In genomic region chr9:134880484-134881312, GRCh38 we compare ENCODE assay signal across 17 cellular contexts. TPM values are rescaled to one million over a fixed set of nuclear protein-coding genes. Genes with fewer than 3 reads are reported as not detected.
"Had no signal": no experiment of that assay in that cellular context is flagged by ENCODE, and none has a peak within 500 bp of the region (broad histone marks: within the 10 kb centered on the region; RNA-seq: fewer than 3 reads in every experiment).

FCN2 (plus strand) TSS chr9:134880810; CDS start chr9:134880822, 12 bp downstream.

- H3K4me1 Mint-ChIP-seq: activated CD4-positive, alpha-beta T cell treated with anti-CD3 and anti-CD28 coated beads for 36 hours; nephron had no signal

- H3K4me1 ChIP-seq: suprapubic skin had no signal

- H3K9me3 ChIP-seq: left ventricle myocardium inferior, suprapubic skin had no signal

- H3K36me3 Mint-ChIP-seq: type B pancreatic cell had no signal

- H3K9me3 Mint-ChIP-seq: nephron; T-helper 1 cell treated with Interleukin-12 subunit alpha and Interleukin-12 subunit beta and Interleukin-4 antibody, amounts not matched to agents 30 μg/mL and 1 μg/mL, for 36 hours; type B pancreatic cell had no signal

- FAIRE-seq: endometrium had no signal

- H3K4me2 ChIP-seq: smooth muscle cell had no signal

- DNase-seq: activated CD4-positive, alpha-beta T cell treated with anti-CD3 and anti-CD28 coated beads for 36 hours; activated naive CD4-positive, alpha-beta T cell treated with anti-CD3 and anti-CD28 coated beads, Interleukin-2, amount 50 U/mL, for 16 hours; activated T-cell treated with anti-CD3 and anti-CD28 coated beads, Interleukin-2, amount 50 U/mL, for 1 hour; dorsolateral prefrontal cortex; islet precursor cell; left ventricle myocardium inferior; right cardiac atrium; stimulated activated CD4-positive, alpha-beta T cell treated with anti-CD3 and anti-CD28 coated beads, Interleukin-4, amount 100 ng/mL, for 4 hours; stimulated activated CD8-positive, alpha-beta memory T cell treated with anti-CD3 and anti-CD28 coated beads, Interleukin-4, amount 100 ng/mL, for 48 hours; stimulated activated naive CD4-positive, alpha-beta T cell treated with Interleukin-2 at 50 U/mL for 16 hours had no signal

- H3K4me3 ChIP-seq: dorsolateral prefrontal cortex, left ventricle myocardium inferior, smooth muscle cell, suprapubic skin had no signal

- H3K4me3 Mint-ChIP-seq: activated CD4-positive, alpha-beta T cell treated with anti-CD3 and anti-CD28 coated beads for 36 hours; nephron; T-helper 1 cell treated with Interleukin-12 subunit alpha and Interleukin-12 subunit beta and Interleukin-4 antibody, amounts not matched to agents 30 μg/mL and 1 μg/mL, for 36 hours; type B pancreatic cell had no signal

- H3K27ac Mint-ChIP-seq: activated CD4-positive, alpha-beta T cell treated with anti-CD3 and anti-CD28 coated beads for 36 hours; nephron; progenitor cell of endocrine pancreas; T-helper 1 cell treated with Interleukin-12 subunit alpha and Interleukin-12 subunit beta and Interleukin-4 antibody, amounts not matched to agents 30 μg/mL and 1 μg/mL, for 36 hours; type B pancreatic cell had no signal

- H3K27ac ChIP-seq: dorsolateral prefrontal cortex, left ventricle myocardium inferior, suprapubic skin had no signal

- H3K36me3 ChIP-seq: left ventricle myocardium inferior, suprapubic skin had no signal

- H3K27me3 Mint-ChIP-seq: activated CD4-positive, alpha-beta T cell treated with anti-CD3 and anti-CD28 coated beads for 36 hours had no signal

- ATAC-seq: activated CD4-positive, alpha-beta T cell treated with anti-CD3 and anti-CD28 coated beads for 36 hours had no signal

RNA-seq across cellular contexts. Expression of gene FCN2, which starts in this region (rescaled TPM):
- total RNA-seq: activated CD4-positive, alpha-beta T cell treated with anti-CD3 and anti-CD28 coated beads for 36 hours; left ventricle myocardium inferior; progenitor cell of endocrine pancreas; right cardiac atrium; smooth muscle cell had no signal
- polyA plus RNA-seq: smooth muscle cell had no signal
